Comparison of ENCODE assay signal across 8 cellular contexts in the genomic region with DNA sequence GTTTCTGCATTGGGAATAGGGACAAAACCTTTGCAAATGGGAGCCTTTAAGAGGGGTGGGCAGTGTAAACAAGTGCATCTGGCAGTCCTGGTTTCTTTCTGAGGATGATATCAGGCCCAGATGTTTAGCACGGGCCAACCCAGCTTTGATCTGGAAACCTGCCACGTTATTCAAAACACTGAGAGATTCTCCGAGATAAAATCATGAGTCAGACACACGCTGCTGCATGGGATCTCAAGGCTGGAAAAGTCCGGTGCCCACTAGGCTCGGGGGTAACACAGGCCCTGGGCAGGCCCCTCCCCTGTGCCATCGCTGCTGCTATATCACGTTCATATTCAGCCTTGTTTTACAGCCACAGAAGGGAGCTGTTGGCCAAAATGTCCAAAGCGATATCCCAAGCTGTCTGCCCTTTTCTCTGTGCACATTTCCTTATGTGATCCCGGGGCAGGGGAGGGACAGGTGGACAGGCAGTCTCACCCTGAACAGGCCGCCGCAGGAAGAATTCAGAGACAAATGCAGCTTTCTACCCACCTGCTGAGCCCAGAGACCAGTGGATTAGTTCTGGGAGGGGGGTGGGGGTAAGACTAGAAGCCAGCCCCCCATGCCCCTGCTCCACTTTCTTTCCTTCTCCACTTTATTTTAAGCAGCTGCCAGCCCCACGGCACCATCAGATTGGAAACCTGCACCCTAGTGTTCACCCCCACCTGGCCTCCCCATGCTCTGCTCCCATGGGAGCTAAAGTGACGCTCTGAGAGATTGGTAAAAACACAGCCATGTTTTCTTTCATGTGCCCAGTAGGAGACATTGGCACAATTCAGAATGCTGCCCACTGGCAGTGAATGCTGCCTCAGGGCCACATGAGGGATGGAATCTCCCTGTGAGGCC.
A peak's percentile ranks its signal among the peaks of the same experiment; 100 is the strongest.
DNase-seq lines count a peak whose midpoint lies in the region; ATAC-seq and TF ChIP-seq lines count a peak whose summit lies in the region.

No MANE protein-coding gene starts in this region.

- H3K27me3 ChIP-seq in RWPE2 (ENCODE audit: insufficient read depth, poor library complexity, severe bottlenecking) (no peaks in the 10 kb centered on the region), parathyroid adenoma (ENCODE audit: control insufficient read depth, insufficient read depth, low read length) (no peaks in the 10 kb centered on the region), Karpas-422 (ENCODE audit: low read length) (no peaks in the 10 kb centered on the region)

- peaks cover 32% of the 10 kb centered on the region for H3K27me3 Mint-ChIP-seq in chondrocyte (ENCODE audit: low read depth)

- H3K27ac ChIP-seq in RWPE2 (ENCODE audit: poor library complexity, severe bottlenecking) (no peak overlapping the region), parathyroid adenoma (peak overlapping the region; percentile 58), Karpas-422 (ENCODE audit: low read length) (no peak overlapping the region)

- DNase-seq in ELF-1 (ENCODE audit: low read depth, low spot score) (peak; percentile 27), RWPE2 (ENCODE audit: low spot score) (no peak), fibroblast of mammary gland (ENCODE audit: low read depth) (peak; percentile 71), Karpas-422 (no peak), chondrocyte (ENCODE audit: low spot score) (no peak)
- no peak for DNase-seq in activated naive CD4-positive, alpha-beta T cell treated with Interleukin-2 at 50 U/mL for 16 hours

- H2AFZ ChIP-seq in parathyroid adenoma (peak overlapping the region; percentile 64), Karpas-422 (ENCODE audit: low read length) (no peak overlapping the region)

- H3K9me2 ChIP-seq in Karpas-422 (replicated peaks; ENCODE audit: insufficient read depth, low read length), result no peaks in the 10 kb centered on the region

- H3K27ac Mint-ChIP-seq in chondrocyte (ENCODE audit: unreplicated experiment), result no peak overlapping the region

- H3K4me3 Mint-ChIP-seq in chondrocyte (ENCODE audit: unreplicated experiment), result no peak overlapping the region

- H3K4me1 ChIP-seq in RWPE2 (ENCODE audit: insufficient read depth, poor library complexity, severe bottlenecking) (no peaks in the 10 kb centered on the region), parathyroid adenoma (peaks cover 11% of the 10 kb centered on the region), Karpas-422 (ENCODE audit: low read length) (no peaks in the 10 kb centered on the region)

- ATAC-seq in RWPE2 (ENCODE audit: low read depth), result peak; percentile 40
- ATAC-seq in HG03442 (IDR thresholded peaks at IDR 0.05; ENCODE audit: unreplicated experiment), result no peak

- no peaks in the 10 kb centered on the region for H3K79me2 ChIP-seq in parathyroid adenoma
- no peaks in the 10 kb centered on the region for H3K79me2 ChIP-seq in Karpas-422 (ENCODE audit: low read length)

- H3K9me3 ChIP-seq in RWPE2 (ENCODE audit: severe bottlenecking) (no peaks in the 10 kb centered on the region), parathyroid adenoma (ENCODE audit: control insufficient read depth, low read length) (no peaks in the 10 kb centered on the region), Karpas-422 (ENCODE audit: low read length) (no peaks in the 10 kb centered on the region)

- H3K36me3 ChIP-seq in RWPE2 (ENCODE audit: low read depth) (no peaks in the 10 kb centered on the region), parathyroid adenoma (ENCODE audit: control insufficient read depth, insufficient read depth, low read length) (no peaks in the 10 kb centered on the region), Karpas-422 (ENCODE audit: insufficient read depth, low read length) (no peaks in the 10 kb centered on the region)

- H3K4me1 Mint-ChIP-seq in chondrocyte (ENCODE audit: low read depth), result peaks cover 12% of the 10 kb centered on the region

- peaks cover 4% of the 10 kb centered on the region for H3K36me3 Mint-ChIP-seq in chondrocyte (ENCODE audit: low read depth)

- peak overlapping the region; percentile 37 for H3K4me2 ChIP-seq in parathyroid adenoma (ENCODE audit: low read length)
- no peak overlapping the region for H3K4me2 ChIP-seq in Karpas-422 (ENCODE audit: low read depth, low read length, poor library complexity, severe bottlenecking)

- H4K20me1 ChIP-seq in Karpas-422 (ENCODE audit: insufficient read depth, low read depth, low read length), result no peaks in the 10 kb centered on the region

- no peak overlapping the region for H3K9ac ChIP-seq in parathyroid adenoma
- H3K9ac ChIP-seq in Karpas-422 (ENCODE audit: low read length), result no peak overlapping the region

- no peak for TF ChIP-seq CTCF in RWPE2 (IDR thresholded peaks at IDR 0.05; ENCODE audit: poor library complexity, severe bottlenecking)
- TF ChIP-seq CTCF in fibroblast of mammary gland (conservative IDR thresholded peaks at IDR 0.05; ENCODE audit: control insufficient read depth, insufficient read depth, low read depth, low read length), result no peak
- TF ChIP-seq CTCF in parathyroid adenoma (IDR thresholded peaks at IDR 0.05), result no peak
- TF ChIP-seq CTCF in chondrocyte (IDR thresholded peaks at IDR 0.05), result no peak

- no peaks in the 10 kb centered on the region for H3K9me3 Mint-ChIP-seq in chondrocyte (ENCODE audit: low read depth)

- no peak overlapping the region for H3K4me3 ChIP-seq in RWPE2 (ENCODE audit: severe bottlenecking)
- no peak overlapping the region for H3K4me3 ChIP-seq in fibroblast of mammary gland (ENCODE audit: control insufficient read depth, low read depth, low read length)
- no peak overlapping the region for H3K4me3 ChIP-seq in parathyroid adenoma (ENCODE audit: low read depth, low read length)
- H3K4me3 ChIP-seq in Karpas-422 (ENCODE audit: low read length), result no peak overlapping the region

Comparison
In these comparisons a context has a peak if more than half of its experiments do, and no peak if none do; other contexts are left out.
1. DNase-seq: peak in ELF-1 (single experiment) and fibroblast of mammary gland (single experiment); none in RWPE2 (single experiment), Karpas-422 (single experiment), chondrocyte (single experiment) and activated naive CD4-positive, alpha-beta T cell treated with Interleukin-2 at 50 U/mL for 16 hours (single experiment).